In the genomic region with DNA sequence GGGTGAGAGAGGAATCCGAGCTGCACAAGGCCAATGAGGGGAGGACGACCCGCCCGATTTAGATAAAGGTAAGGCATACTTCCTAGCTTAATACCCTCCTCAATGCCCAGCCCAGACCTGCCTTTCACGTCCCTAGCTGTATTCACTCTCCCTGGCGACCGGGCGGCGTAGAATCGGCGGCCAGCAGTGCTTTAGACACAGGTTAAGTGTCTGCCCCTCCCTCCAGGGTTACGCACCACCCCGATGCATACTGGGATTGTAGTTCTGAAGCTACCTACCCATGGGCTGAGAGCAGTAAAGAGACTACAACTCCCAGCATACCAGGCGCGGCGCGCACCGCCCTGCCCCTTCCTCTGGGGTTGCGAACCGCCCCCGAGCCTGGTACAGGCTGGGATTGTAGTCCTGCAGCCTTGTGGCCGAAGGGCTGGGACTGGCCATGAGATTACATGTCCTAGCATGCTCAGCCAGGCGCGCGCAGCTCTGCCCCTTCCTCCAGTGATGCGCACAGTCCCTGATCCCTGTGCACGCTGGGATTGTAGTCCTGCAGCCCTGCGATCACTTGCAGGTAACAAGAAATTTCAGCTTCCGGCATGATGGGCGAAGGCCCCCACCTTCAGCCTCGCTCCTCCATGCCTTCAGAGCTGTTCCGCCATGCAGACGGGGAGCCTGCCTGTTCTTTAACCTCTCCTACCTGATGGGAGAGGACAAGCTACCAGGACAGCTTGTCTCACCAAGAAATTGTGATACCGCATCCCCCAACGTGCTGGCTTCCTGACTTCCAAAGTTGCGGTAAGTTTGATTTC, we compare ENCODE assay signal across 8 cellular contexts. TPM values are rescaled to one million over a fixed set of nuclear protein-coding genes. Genes with fewer than 3 reads are reported as not detected.
A peak's percentile ranks its signal among the peaks of the same experiment; 100 is the strongest.
DNase-seq lines count a peak whose midpoint lies in the region; ATAC-seq, FAIRE-seq and TF ChIP-seq lines count a peak whose summit lies in the region.

No MANE protein-coding gene starts in this region.

- peak; percentile 96 for FAIRE-seq in endometrium (lab: Jason Lieb, UNC)

- H3K4me3 ChIP-seq in HUES48 (ENCODE audit: low read depth, low read length): peak overlapping the region; percentile 85
- peak overlapping the region; percentile 89 for H3K4me3 ChIP-seq in NT2/D1 (ENCODE audit: insufficient read length, low read depth)

- peak; percentile 97 for ATAC-seq in GM21423 (IDR thresholded peaks at IDR 0.05; ENCODE audit: unreplicated experiment)

- DNase-seq in Calu3 (peak; percentile 94), NT2/D1 (ENCODE audit: low read depth, low spot score) (peak; percentile 98), mesenteric fat pad (ENCODE audit: low spot score) (peak; percentile 98)
- peak; percentile 85 for DNase-seq in activated CD8-positive, alpha-beta memory T cell treated with anti-CD3 and anti-CD28 coated beads, Interleukin-2, amount 50 U/mL, for 24 hours (ENCODE audit: extremely low read depth)
- DNase-seq in stimulated activated CD8-positive, alpha-beta memory T cell treated with anti-CD3 and anti-CD28 coated beads, Interleukin-15, amount 100 ng/mL, for 1 hour (ENCODE audit: low read depth): peak; percentile 79

- no peaks in the 10 kb centered on the region for H3K27me3 Mint-ChIP-seq in Calu3 (ENCODE audit: unreplicated experiment)

- H3K36me3 ChIP-seq in HUES48 (ENCODE audit: control insufficient read depth, insufficient read depth, low read length) (0 out of 2 replicates have a peak, but pooled peaks cover 5% of the 10 kb centered on the region), NT2/D1 (ENCODE audit: insufficient read depth, insufficient read length, low read length) (peaks cover 18% of the 10 kb centered on the region)

- H3K4me1 Mint-ChIP-seq in Calu3 (ENCODE audit: low read depth, unreplicated experiment): no peaks in the 10 kb centered on the region

- H3K9ac ChIP-seq in HUES48 (ENCODE audit: low read depth, low read length): peak overlapping the region; percentile 56
- H3K9ac ChIP-seq in NT2/D1 (ENCODE audit: insufficient read length, low read depth): peak overlapping the region; percentile 94

- H3K4me3 Mint-ChIP-seq in Calu3 (ENCODE audit: low read depth, unreplicated experiment): peak overlapping the region; percentile 82

- H3K4me1 ChIP-seq in HUES48 (ENCODE audit: control insufficient read depth, insufficient read depth, low read length) (no peaks in the 10 kb centered on the region), NT2/D1 (ENCODE audit: insufficient read depth, insufficient read length) (no peaks in the 10 kb centered on the region)

- H3K27me3 ChIP-seq in HUES48 (ENCODE audit: control insufficient read depth, insufficient read depth, low read length) (no peaks in the 10 kb centered on the region), NT2/D1 (ENCODE audit: insufficient read depth, insufficient read length) (no peaks in the 10 kb centered on the region)

- H3K9me3 Mint-ChIP-seq in Calu3 (ENCODE audit: low read depth, unreplicated experiment): peaks cover 6% of the 10 kb centered on the region

- H3K27ac Mint-ChIP-seq in Calu3 (ENCODE audit: unreplicated experiment): peak overlapping the region; percentile 69

- H3K36me3 Mint-ChIP-seq in Calu3 (ENCODE audit: insufficient read depth, unreplicated experiment): peaks cover 15% of the 10 kb centered on the region

- CTCF ChIA-PET in Calu3 (lab: Charles Lee): interaction anchor here (0.6 to 1.0 kb wide), 3 partner anchors 43 to 652 kb away, joined by 3 read pairs; a partner anchor contains a TSS

- no TSS peak for BruUV-seq in Calu3 (replicated peaks; lab: Mats Ljungman, UMichigan)

- H3K27ac ChIP-seq in HUES48 (ENCODE audit: low read depth, low read length): peak overlapping the region; percentile 77

- no peak for TF ChIP-seq CTCF in Calu3 (IDR thresholded peaks at IDR 0.05; ENCODE audit: unreplicated experiment)

- no peaks in the 10 kb centered on the region for H3K9me3 ChIP-seq in HUES48 (ENCODE audit: control insufficient read depth, insufficient read depth, low read length)
- H3K9me3 ChIP-seq in NT2/D1 (ENCODE audit: insufficient read depth, low read length): no peaks in the 10 kb centered on the region

- intact Hi-C loops in Calu3 (cut with micrococcal nuclease; ENCODE audit: unreplicated experiment): loop anchor here (5.0 kb wide), 2 partner anchors 44 to 46 kb away; a partner anchor contains a TSS

RNA-seq across cellular contexts. Expression of a gene that starts 43.5 kb away (rescaled TPM):
- total RNA-seq in Calu3 (2022) (2.8 and 3.1 TPM in 2 replicates), mesenteric fat pad (3.1 TPM)

RNA-seq across cellular contexts. Expression of a gene that starts 45.1 kb away (rescaled TPM):
- total RNA-seq in Calu3 (2022) (14.9 and 16.4 TPM in 2 replicates), mesenteric fat pad (16.4 TPM)

Comparison
In these comparisons a context has a peak if more than half of its experiments do, and no peak if none do; other contexts are left out.
1. Peak in every context shown above with its lines: DNase-seq, ATAC-seq, H3K4me3 ChIP-seq and H3K27ac ChIP-seq.